34 cellular contexts compared by ENCODE assay signal in the genomic region with DNA sequence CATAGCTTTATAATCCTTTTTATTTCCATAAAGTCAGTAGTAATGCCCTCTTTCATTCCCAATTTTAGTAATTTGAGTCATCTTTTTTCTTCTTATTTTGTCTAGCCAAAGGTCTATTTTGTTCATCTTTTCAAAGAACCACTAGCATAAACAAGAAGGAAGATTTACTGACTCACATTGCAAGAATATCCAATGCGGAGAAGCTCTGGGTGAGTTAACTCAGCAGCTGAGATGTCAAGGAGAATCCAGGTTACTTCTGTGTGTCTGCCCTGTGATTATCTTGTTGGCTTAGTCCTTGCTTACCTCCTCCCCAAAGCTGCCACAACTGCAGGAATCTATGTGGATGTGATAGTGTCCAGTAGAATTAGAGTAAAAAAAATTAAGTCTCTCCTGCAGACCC.
"Had no signal": no experiment of that assay in that cellular context is flagged by ENCODE, and none has a peak within 500 bp of the region (broad histone marks: within the 10 kb centered on the region; RNA-seq: fewer than 3 reads in every experiment).

No MANE protein-coding gene starts in this region.

- DNase-seq: Karpas-422, Kasumi-1, MG63, MM.1S, MV-4-11, NCI-H1048, NCI-H1092, NCI-H1092 treated with DMSO at 0.1 percent for 48 hours, NCI-H1105, NCI-H1105 treated with DMSO at 0.1 percent for 48 hours, NCI-H1417, NCI-H1417 treated with DMSO at 0.1 percent for 48 hours, NCI-H1436, NCI-H1436 treated with DMSO at 0.1 percent for 48 hours, NCI-H146, NCI-H1694, NCI-H1694 treated with DMSO at 0.1 percent for 48 hours, NCI-H187, NCI-H187 treated with DMSO at 0.1 percent for 48 hours, NCI-H1930, NCI-H2029, NCI-H2029 treated with DMSO at 0.1 percent for 48 hours, NCI-H2081, NCI-H2081 treated with DMSO at 0.1 percent for 48 hours, NCI-H2107, NCI-H2171, NCI-H2171 treated with DMSO at 0.1 percent for 48 hours, NCI-H2227 treated with DMSO at 0.1 percent for 48 hours, NCI-H226, NCI-H345, NCI-H446, NCI-H446 treated with DMSO at 0.1 percent for 48 hours, NCI-H510A, NCI-H510A treated with DMSO at 0.1 percent for 48 hours had no signal

- H3K36me3 ChIP-seq: MG63 had no signal

- H3K9me3 ChIP-seq: MG63 had no signal

- H3K27me3 ChIP-seq: MG63 had no signal

- H3K4me3 ChIP-seq: MG63 had no signal
